Comparison of ENCODE assay signal across 8 cellular contexts in the genomic region with DNA sequence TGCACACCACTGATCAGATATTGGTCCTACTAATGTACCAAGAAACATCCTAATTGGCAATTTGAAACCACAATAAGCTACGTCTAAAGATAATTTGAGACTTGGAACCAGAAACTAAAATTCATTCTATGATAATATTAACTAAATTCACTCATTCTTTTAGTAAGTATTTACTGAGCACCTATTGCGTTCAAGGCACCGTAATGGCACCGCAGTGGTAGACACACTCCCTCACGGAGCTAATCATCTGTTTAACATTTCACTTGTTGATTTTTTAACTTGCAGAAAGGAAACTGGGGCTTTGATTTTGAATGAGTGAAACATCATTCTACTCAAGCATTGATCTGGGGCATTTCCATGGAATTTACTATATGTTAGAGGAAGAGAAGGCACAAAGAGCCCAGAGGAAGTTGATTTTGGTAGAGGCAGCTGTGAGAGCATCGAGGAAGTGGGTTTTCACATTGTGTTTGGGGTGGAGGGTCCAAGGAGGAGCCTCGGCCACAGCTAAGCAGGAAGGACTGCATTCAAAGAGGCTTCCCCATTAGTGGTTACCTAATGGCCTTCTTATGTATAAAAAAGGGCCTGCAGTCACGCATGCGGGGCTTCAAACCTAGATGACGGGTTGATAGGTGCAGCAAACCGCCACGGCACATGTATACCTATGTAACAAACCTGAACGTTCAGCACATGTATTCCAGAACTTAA. TPM values are rescaled to one million over a fixed set of nuclear protein-coding genes. Genes with fewer than 3 reads are reported as not detected.
DNase-seq lines count a peak whose midpoint lies in the region; ATAC-seq and TF ChIP-seq lines count a peak whose summit lies in the region.

No MANE protein-coding gene starts in this region.

- peak overlapping the region; percentile 22 for H3K4me3 Mint-ChIP-seq in glutamatergic neuron (ENCODE audit: unreplicated experiment)

- no peaks in the 10 kb centered on the region for H3K36me3 Mint-ChIP-seq in glutamatergic neuron (ENCODE audit: unreplicated experiment)

- peak overlapping the region; percentile 48 for H3K27ac Mint-ChIP-seq in glutamatergic neuron (ENCODE audit: unreplicated experiment)

- DNase-seq in activated naive CD4-positive, alpha-beta T cell treated with Interleukin-2 at 50 U/mL for 16 hours = peak; percentile 42
- DNase-seq in activated naive CD4-positive, alpha-beta T cell (lab: John Stamatoyannopoulos, UW) = no peak
- DNase-seq in T-helper 22 cell (ENCODE audit: low read depth) (peak; percentile 53), glutamatergic neuron (no peak), tibial nerve (ENCODE audit: low spot score in 2 of 2) (no peak), NCI-H524 (lab: John Stamatoyannopoulos, UW) (no peak)

- H3K4me1 Mint-ChIP-seq in glutamatergic neuron (ENCODE audit: low read depth, unreplicated experiment) = peaks cover 77% of the 10 kb centered on the region

- TF ChIP-seq CTCF in glutamatergic neuron (IDR thresholded peaks at IDR 0.05; ENCODE audit: partially characterized antibody, unreplicated experiment) (no peak), tibial nerve (IDR thresholded peaks at IDR 0.05) (no peak)

- peak in 1 of 2 donors; percentile 25 for TF ChIP-seq EP300 in tibial nerve (IDR thresholded peaks at IDR 0.05)

- no peaks in the 10 kb centered on the region for H3K27me3 ChIP-seq in tibial nerve

- ATAC-seq in GM19351 (IDR thresholded peaks at IDR 0.05; ENCODE audit: unreplicated experiment) (no peak), GM21723 (IDR thresholded peaks at IDR 0.05; ENCODE audit: unreplicated experiment) (no peak)

- WGBS in tibial nerve, 2 donors = 72 to 82% methylated on average over 13 of the region's 13 CpGs

- peaks cover 0 to 93% (median 61%) of the 10 kb centered on the region in 4 donors for H3K4me1 ChIP-seq in tibial nerve

- H3K27ac ChIP-seq in tibial nerve = peak overlapping the region in 3 of 4 donors; percentile 70 to 75 (median 71)

- H3K9me3 Mint-ChIP-seq in glutamatergic neuron (ENCODE audit: unreplicated experiment) = peaks cover 9% of the 10 kb centered on the region

- no peak overlapping the region for H3K4me3 ChIP-seq in tibial nerve

- no peaks in the 10 kb centered on the region for H3K9me3 ChIP-seq in tibial nerve

- TF ChIP-seq POLR2A in tibial nerve (IDR thresholded peaks at IDR 0.05) = no peak

- H3K36me3 ChIP-seq in tibial nerve = no peaks in the 10 kb centered on the region

- peaks cover 7% of the 10 kb centered on the region for H3K27me3 Mint-ChIP-seq in glutamatergic neuron (ENCODE audit: unreplicated experiment)

RNA-seq across cellular contexts. Expression of a gene that starts 7.1 kb away (rescaled TPM):
- total RNA-seq in glutamatergic neuron (ENCODE audit: unreplicated experiment) = 319 TPM
- 10 to 100 TPM; 32.0 to 57.3 (median 38.9) TPM for total RNA-seq in tibial nerve

Comparison
In these comparisons a context has a peak if more than half of its experiments do, and no peak if none do; other contexts are left out.
1. DNase-seq: peak in activated naive CD4-positive, alpha-beta T cell treated with Interleukin-2 at 50 U/mL for 16 hours (single experiment) and T-helper 22 cell (single experiment); none in activated naive CD4-positive, alpha-beta T cell (0 of 4), glutamatergic neuron (single experiment), tibial nerve (0 of 2) and NCI-H524 (0 of 2).